In genomic region chr3:186077466-186077865, GRCh38 we compare ENCODE assay signal across 1 cellular context.
TF ChIP-seq lines count a peak whose summit lies in the region.

No MANE protein-coding gene starts in this region.

TF ChIP-seq in WTC11, 78 proteins besides CTCF, POLR2A, EP300 and RAD21 (continued from another document):
- TF ChIP-seq ZNF425 (CRISPR knock-in tag; conservative IDR thresholded peaks at IDR 0.05) (no peak), PRDM15 (CRISPR knock-in tag; IDR thresholded peaks at IDR 0.05) (no peak), AR (CRISPR knock-in tag; IDR thresholded peaks at IDR 0.05) (no peak), TP53 (CRISPR knock-in tag; IDR thresholded peaks at IDR 0.05) (no peak), USF1 (CRISPR knock-in tag; IDR thresholded peaks at IDR 0.05) (no peak), PRRX2 (CRISPR knock-in tag; IDR thresholded peaks at IDR 0.05) (no peak), USF2 (CRISPR knock-in tag; IDR thresholded peaks at IDR 0.05) (no peak), RELA (CRISPR knock-in tag; IDR thresholded peaks at IDR 0.05; ENCODE audit: borderline replicate concordance) (no peak), ZBTB43 (CRISPR knock-in tag; IDR thresholded peaks at IDR 0.05) (no peak), NFE2L1 (CRISPR knock-in tag; IDR thresholded peaks at IDR 0.05) (no peak), CREM (CRISPR knock-in tag; IDR thresholded peaks at IDR 0.05) (no peak)
TF ChIP-seq in WTC11: peak in this region for 0.
